In genomic region chr19:7699003-7699402, GRCh38 we compare ENCODE assay signal across 21 cellular contexts. TPM values are rescaled to one million over a fixed set of nuclear protein-coding genes. Genes with fewer than 3 reads are reported as not detected.
A peak's percentile ranks its signal among the peaks of the same experiment; 100 is the strongest.
DNase-seq lines count a peak whose midpoint lies in the region; ATAC-seq and TF ChIP-seq lines count a peak whose summit lies in the region.
"Had no signal": no experiment of that assay in that cellular context is flagged by ENCODE, and none has a peak within 500 bp of the region (broad histone marks: within the 10 kb centered on the region; RNA-seq: fewer than 3 reads in every experiment).

No MANE protein-coding gene starts in this region.

- no peak for TF ChIP-seq CTCF in OCI-LY7 (conservative IDR thresholded peaks at IDR 0.05; ENCODE audit: low read length)

- H3K36me3 ChIP-seq in OCI-LY7 (ENCODE audit: insufficient read depth, low read length): no peaks in the 10 kb centered on the region
- no peaks in the 10 kb centered on the region for H3K36me3 ChIP-seq in neuronal stem cell (replicated peaks in 1 of 2; ENCODE audit: control insufficient read depth in 2 of 2, insufficient read depth in 2 of 2, low read length in 2 of 2)
- H3K36me3 ChIP-seq in MG63: no peaks in the 10 kb centered on the region
- H3K36me3 ChIP-seq: heart right ventricle, uterus had no signal

- H3K27me3 ChIP-seq in neuronal stem cell (ENCODE audit: control insufficient read depth in 3 of 3, insufficient read depth in 3 of 3, low read depth in 1 of 3, low read length in 3 of 3): peaks cover 0 to 20% (median 0%) of the 10 kb centered on the region in 3 experiments
- H3K27me3 ChIP-seq in MG63: peaks cover 81% of the 10 kb centered on the region
- H3K27me3 ChIP-seq: uterus had no signal

- H3K27ac Mint-ChIP-seq in activated CD4-positive, alpha-beta memory T cell treated with anti-CD3 and anti-CD28 coated beads for 36 hours: peak overlapping the region; percentile 28
- H3K27ac Mint-ChIP-seq in activated CD4-positive, alpha-beta memory T cell treated with anti-CD3 and anti-CD28 coated beads, Interleukin-2, amount 10 ng/mL, durations not matched to agents 7 days and 5 days: no peak overlapping the region
- H3K27ac Mint-ChIP-seq: CD4-positive, alpha-beta T cell; effector memory CD8-positive, alpha-beta T cell had no signal

- H3K4me1 Mint-ChIP-seq in activated CD4-positive, alpha-beta memory T cell treated with anti-CD3 and anti-CD28 coated beads for 36 hours (ENCODE audit: low read depth): peaks cover 13% of the 10 kb centered on the region
- peaks cover 9% of the 10 kb centered on the region for H3K4me1 Mint-ChIP-seq in activated CD4-positive, alpha-beta memory T cell treated with anti-CD3 and anti-CD28 coated beads, Interleukin-2, amount 10 ng/mL, durations not matched to agents 7 days and 5 days
- H3K4me1 Mint-ChIP-seq: neural crest cell had no signal

- no peak overlapping the region for H4K91ac ChIP-seq in neuronal stem cell (ENCODE audit: low read depth, low read length, poor library complexity)

- ATAC-seq in HG03039 (IDR thresholded peaks at IDR 0.05; ENCODE audit: unreplicated experiment): no peak
- ATAC-seq: effector memory CD8-positive, alpha-beta T cell; heart right ventricle had no signal

- no TSS peak for BruUV-seq in OCI-LY7 (replicated peaks; lab: Mats Ljungman, UMichigan)

- H4K20me1 ChIP-seq in OCI-LY7 (ENCODE audit: insufficient read depth, low read length): no peaks in the 10 kb centered on the region

- CTCF ChIA-PET in activated CD4-positive, alpha-beta memory T cell treated with anti-CD3 and anti-CD28 coated beads for 36 hours (lab: Charles Lee): interaction anchor here (1.2 to 4.1 kb wide), 3 partner anchors 18 to 130 kb away, joined by 4 to 26 read pairs (median 5); partner anchors contain the start of gene TRAPPC5
- CTCF ChIA-PET in activated CD4-positive, alpha-beta memory T cell treated with anti-CD3 and anti-CD28 coated beads, Interleukin-2, amount 10 ng/mL, durations not matched to agents 7 days and 5 days (lab: Charles Lee): interaction anchor here (0.7 to 1.6 kb wide), 4 partner anchors 9 to 131 kb away, joined by 3 to 4 read pairs (median 3); partner anchors contain the start of gene TRAPPC5
- CTCF ChIA-PET in OCI-LY7 (lab: Charles Lee; ENCODE audit: unreplicated experiment): interaction anchor here (1.4 kb wide), 1 partner anchor 18 kb away, joined by 4 read pairs; the partner anchor contains the start of gene TRAPPC5

- H3K9me3 Mint-ChIP-seq in activated CD4-positive, alpha-beta memory T cell treated with anti-CD3 and anti-CD28 coated beads for 36 hours: no peaks in the 10 kb centered on the region
- no peaks in the 10 kb centered on the region for H3K9me3 Mint-ChIP-seq in activated CD4-positive, alpha-beta memory T cell treated with anti-CD3 and anti-CD28 coated beads, Interleukin-2, amount 10 ng/mL, durations not matched to agents 7 days and 5 days
- H3K9me3 Mint-ChIP-seq: CD4-positive, alpha-beta T cell; effector memory CD8-positive, alpha-beta T cell; neural crest cell had no signal

- no peaks in the 10 kb centered on the region for H3K9me2 ChIP-seq in OCI-LY7 (ENCODE audit: insufficient read depth, low read length)

- no peaks in the 10 kb centered on the region for H3K9me3 ChIP-seq in OCI-LY7 (ENCODE audit: low read length)
- no peaks in the 10 kb centered on the region for H3K9me3 ChIP-seq in neuronal stem cell (replicated peaks in 1 of 2; ENCODE audit: control insufficient read depth in 2 of 2, insufficient read depth in 1 of 2, low read depth in 1 of 2, low read length in 2 of 2)
- no peaks in the 10 kb centered on the region for H3K9me3 ChIP-seq in MG63
- H3K9me3 ChIP-seq: heart right ventricle, uterus had no signal

- POLR2A ChIA-PET in activated CD4-positive, alpha-beta memory T cell treated with anti-CD3 and anti-CD28 coated beads for 36 hours (lab: Charles Lee): no interaction called here
- POLR2A ChIA-PET in activated CD4-positive, alpha-beta memory T cell treated with anti-CD3 and anti-CD28 coated beads, Interleukin-2, amount 10 ng/mL, durations not matched to agents 7 days and 5 days (lab: Charles Lee): interaction anchor here (0.9 to 1.0 kb wide), 3 partner anchors 13 to 1871 kb away, joined by 3 read pairs; partner anchors contain the start of gene TRAPPC5
- POLR2A ChIA-PET in OCI-LY7 (lab: Charles Lee): interaction anchor here (0.7 to 1.1 kb wide), 3 partner anchors 8 to 26 kb away, joined by 3 to 4 read pairs (median 3); partner anchors contain the start of gene TRAPPC5

- no peak overlapping the region for H3K4ac ChIP-seq in neuronal stem cell (ENCODE audit: low read length)

- H4K8ac ChIP-seq in neuronal stem cell (ENCODE audit: low read depth, low read length): no peak overlapping the region

- no CpG with 5 or more reads among the region's 2 CpGs for WGBS in neuronal stem cell (ENCODE audit: extremely low coverage in 2 of 2, insufficient read length in 2 of 2, insufficient replicate concordance in 1 of 2), 2 donors

- H3K4me1 ChIP-seq in OCI-LY7 (ENCODE audit: insufficient read depth, low read length, poor library complexity, severe bottlenecking) (peaks cover 58% of the 10 kb centered on the region), neuronal stem cell (ENCODE audit: control insufficient read depth in 2 of 2, insufficient read depth in 1 of 2, low read depth in 1 of 2, low read length in 2 of 2) (no peaks in the 10 kb centered on the region)
- H3K4me1 ChIP-seq: uterus had no signal

- peak overlapping the region; percentile 6 for H3K4me3 Mint-ChIP-seq in activated CD4-positive, alpha-beta memory T cell treated with anti-CD3 and anti-CD28 coated beads for 36 hours
- no peak overlapping the region for H3K4me3 Mint-ChIP-seq in activated CD4-positive, alpha-beta memory T cell treated with anti-CD3 and anti-CD28 coated beads, Interleukin-2, amount 10 ng/mL, durations not matched to agents 7 days and 5 days
- H3K4me3 Mint-ChIP-seq: CD4-positive, alpha-beta T cell; effector memory CD8-positive, alpha-beta T cell; neural crest cell had no signal

- 0 out of 2 replicates have a peak overlapping the region, but pooled peaks have one; percentile 22 for H3K4me2 ChIP-seq in OCI-LY7 (ENCODE audit: low read length)
- no peak overlapping the region for H3K4me2 ChIP-seq in neuronal stem cell (ENCODE audit: insufficient read depth, low read length, poor library complexity, severe bottlenecking)
- H3K4me2 ChIP-seq: KMS-11 had no signal

- H3K23ac ChIP-seq in neuronal stem cell (ENCODE audit: low read depth, low read length, poor library complexity): no peak overlapping the region

- H3K36me3 Mint-ChIP-seq in activated CD4-positive, alpha-beta memory T cell treated with anti-CD3 and anti-CD28 coated beads for 36 hours: no peaks in the 10 kb centered on the region
- H3K36me3 Mint-ChIP-seq in activated CD4-positive, alpha-beta memory T cell treated with anti-CD3 and anti-CD28 coated beads, Interleukin-2, amount 10 ng/mL, durations not matched to agents 7 days and 5 days (ENCODE audit: low read depth): no peaks in the 10 kb centered on the region

- H2BK12ac ChIP-seq in neuronal stem cell (ENCODE audit: low read length): no peak overlapping the region

- H3K27me3 Mint-ChIP-seq in activated CD4-positive, alpha-beta memory T cell treated with anti-CD3 and anti-CD28 coated beads for 36 hours: peaks cover 21% of the 10 kb centered on the region
- H3K27me3 Mint-ChIP-seq in activated CD4-positive, alpha-beta memory T cell treated with anti-CD3 and anti-CD28 coated beads, Interleukin-2, amount 10 ng/mL, durations not matched to agents 7 days and 5 days: peaks cover 25% of the 10 kb centered on the region

- H2AFZ ChIP-seq in OCI-LY7 (ENCODE audit: low read length) (no peak overlapping the region), neuronal stem cell (ENCODE audit: low read length) (peak overlapping the region; percentile 35)

- H3K4me3 ChIP-seq in OCI-LY7 (ENCODE audit: low read depth, low read length, poor library complexity, severe bottlenecking) (no peak overlapping the region), neuronal stem cell (ENCODE audit: low read length in 2 of 2) (no peak overlapping the region), MG63 (no peak overlapping the region)
- H3K4me3 ChIP-seq: heart right ventricle, uterus had no signal

- no peak overlapping the region for H2AK5ac ChIP-seq in neuronal stem cell (ENCODE audit: low read depth, low read length)

- intact Hi-C loops in activated CD4-positive, alpha-beta memory T cell treated with anti-CD3 and anti-CD28 coated beads for 36 hours (cut with micrococcal nuclease): loop anchor here (1.0 to 2.0 kb wide), 2 partner anchors 39 to 74 kb away; no protein-coding TSS in a partner anchor
- intact Hi-C loops in OCI-LY7 (cut with micrococcal nuclease; ENCODE audit: unreplicated experiment): no loop called here

- H3K79me1 ChIP-seq in neuronal stem cell (ENCODE audit: low read depth, low read length): no peaks in the 10 kb centered on the region

- no peak overlapping the region for H2BK5ac ChIP-seq in neuronal stem cell (ENCODE audit: low read length)

- no peak for DNase-seq in activated CD4-positive, alpha-beta memory T cell treated with anti-CD3 and anti-CD28 coated beads for 36 hours
- no peak for DNase-seq in activated CD4-positive, alpha-beta memory T cell treated with anti-CD3 and anti-CD28 coated beads, Interleukin-2, amount 10 ng/mL, durations not matched to agents 7 days and 5 days
- DNase-seq in OCI-LY7 (ENCODE audit: low spot score) (no peak), neuronal stem cell (ENCODE audit: low spot score) (no peak), MG63 (no peak)
- DNase-seq: CD4-positive, alpha-beta T cell; cerebellar nuclear complex; DND-41; effector memory CD8-positive, alpha-beta T cell; heart right ventricle; islet precursor cell; mesenchymal stem cell; NCI-H1092 treated with DMSO at 0.1 percent for 48 hours; NCI-H2107; NCI-H526; uterus had no signal

- no peak overlapping the region for H3K27ac ChIP-seq in OCI-LY7 (ENCODE audit: low read depth, low read length, poor library complexity, severe bottlenecking)
- H3K27ac ChIP-seq in neuronal stem cell (replicated peaks; ENCODE audit: low read length): no peak overlapping the region
- H3K27ac ChIP-seq: heart right ventricle, KMS-11, uterus had no signal

- H2BK15ac ChIP-seq in neuronal stem cell (ENCODE audit: low read length): no peak overlapping the region

- no peak overlapping the region for H3K18ac ChIP-seq in neuronal stem cell (ENCODE audit: low read length)

- no peaks in the 10 kb centered on the region for H3K79me2 ChIP-seq in OCI-LY7 (ENCODE audit: insufficient read depth, low read depth, low read length)

- no peak overlapping the region for H3K14ac ChIP-seq in neuronal stem cell (ENCODE audit: low read length)

- no peak overlapping the region for H3K9ac ChIP-seq in neuronal stem cell (ENCODE audit: low read depth, low read length, poor library complexity)
- H3K9ac ChIP-seq: KMS-11 had no signal

- no peak overlapping the region for H2BK120ac ChIP-seq in neuronal stem cell (ENCODE audit: low read depth, low read length)

RNA-seq across cellular contexts. Expression of gene FCER2, which starts 2.9 kb away (rescaled TPM):
- total RNA-seq in activated CD4-positive, alpha-beta memory T cell treated with anti-CD3 and anti-CD28 coated beads for 36 hours: 1 to 10 TPM; 3.5 to 4.1 TPM
- total RNA-seq in activated CD4-positive, alpha-beta memory T cell treated with anti-CD3 and anti-CD28 coated beads, Interleukin-2, amount 10 ng/mL, durations not matched to agents 7 days and 5 days: under 1 TPM; 0.60 to 0.95 TPM
- 3.3 and 3.7 TPM in 2 replicates for total RNA-seq in OCI-LY7 (2014; rRNA removed; shearing (Covaris generic))
- total RNA-seq in OCI-LY7 (2022): 3.9 and 4.6 TPM in 2 replicates
- polyA plus RNA-seq in neuronal stem cell (2013, experiment 1 of 2): 0.03 TPM
- not detected for polyA plus RNA-seq in neuronal stem cell (2013, experiment 2 of 2)
- total RNA-seq in MG63 (2014; rRNA removed; shearing (Covaris generic); ENCODE audit: low replicate concordance): not detected in 2 replicates
- total RNA-seq: A172; CD4-positive, alpha-beta T cell; neural crest cell; renal cortical epithelial cell had no signal

RNA-seq across cellular contexts. Expression of gene TRAPPC5, which starts 18.4 kb away (rescaled TPM):
- total RNA-seq in activated CD4-positive, alpha-beta memory T cell treated with anti-CD3 and anti-CD28 coated beads for 36 hours: 10 to 100 TPM; 77.5 to 88.2 TPM
- total RNA-seq in activated CD4-positive, alpha-beta memory T cell treated with anti-CD3 and anti-CD28 coated beads, Interleukin-2, amount 10 ng/mL, durations not matched to agents 7 days and 5 days: 10 to 100 TPM; 92.5 to 94.7 TPM
- 78.4 and 91.5 TPM in 2 replicates for total RNA-seq in OCI-LY7 (2014; rRNA removed; shearing (Covaris generic))
- 115 and 150 TPM in 2 replicates for total RNA-seq in OCI-LY7 (2022)
- 57.8 TPM for polyA plus RNA-seq in neuronal stem cell (2013, experiment 1 of 2)
- polyA plus RNA-seq in neuronal stem cell (2013, experiment 2 of 2): 52.6 TPM
- 159 and 202 TPM in 2 replicates for total RNA-seq in MG63 (2014; rRNA removed; shearing (Covaris generic); ENCODE audit: low replicate concordance)

RNA-seq across cellular contexts. Expression of gene MCEMP1, which starts 22.1 kb away (rescaled TPM):
- not detected for total RNA-seq in activated CD4-positive, alpha-beta memory T cell treated with anti-CD3 and anti-CD28 coated beads for 36 hours
- total RNA-seq in activated CD4-positive, alpha-beta memory T cell treated with anti-CD3 and anti-CD28 coated beads, Interleukin-2, amount 10 ng/mL, durations not matched to agents 7 days and 5 days: not detected
- total RNA-seq in OCI-LY7 (2014; rRNA removed; shearing (Covaris generic)): 0.22 and 0.28 TPM in 2 replicates
- not detected in 2 replicates for total RNA-seq in OCI-LY7 (2022)
- not detected for polyA plus RNA-seq in neuronal stem cell (2013, experiment 1 of 2)
- polyA plus RNA-seq in neuronal stem cell (2013, experiment 2 of 2): not detected
- total RNA-seq in MG63 (2014; rRNA removed; shearing (Covaris generic); ENCODE audit: low replicate concordance): not detected in 2 replicates
- total RNA-seq: A172, neural crest cell, renal cortical epithelial cell had no signal

RNA-seq across cellular contexts. Expression of gene RETN, which starts 30.2 kb away (rescaled TPM):
- not detected for total RNA-seq in activated CD4-positive, alpha-beta memory T cell treated with anti-CD3 and anti-CD28 coated beads for 36 hours
- not detected for total RNA-seq in activated CD4-positive, alpha-beta memory T cell treated with anti-CD3 and anti-CD28 coated beads, Interleukin-2, amount 10 ng/mL, durations not matched to agents 7 days and 5 days
- total RNA-seq in OCI-LY7 (2014; rRNA removed; shearing (Covaris generic)): not detected in 2 replicates
- total RNA-seq in OCI-LY7 (2022): not detected in 2 replicates
- polyA plus RNA-seq in neuronal stem cell (2013, experiment 1 of 2): not detected
- polyA plus RNA-seq in neuronal stem cell (2013, experiment 2 of 2): not detected
- not detected in 2 replicates for total RNA-seq in MG63 (2014; rRNA removed; shearing (Covaris generic); ENCODE audit: low replicate concordance)
- total RNA-seq: A172; CD4-positive, alpha-beta T cell; neural crest cell; renal cortical epithelial cell; uterus had no signal

RNA-seq across cellular contexts. Expression of gene CLEC4G, which starts 32.9 kb away (rescaled TPM):
- not detected for total RNA-seq in activated CD4-positive, alpha-beta memory T cell treated with anti-CD3 and anti-CD28 coated beads for 36 hours
- total RNA-seq in activated CD4-positive, alpha-beta memory T cell treated with anti-CD3 and anti-CD28 coated beads, Interleukin-2, amount 10 ng/mL, durations not matched to agents 7 days and 5 days: not detected
- not detected in 2 replicates for total RNA-seq in OCI-LY7 (2014; rRNA removed; shearing (Covaris generic))
- total RNA-seq in OCI-LY7 (2022): not detected in 2 replicates
- polyA plus RNA-seq in neuronal stem cell (2013, experiment 1 of 2): not detected
- not detected for polyA plus RNA-seq in neuronal stem cell (2013, experiment 2 of 2)
- total RNA-seq in MG63 (2014; rRNA removed; shearing (Covaris generic); ENCODE audit: low replicate concordance): not detected in 2 replicates
- total RNA-seq: A172; CD4-positive, alpha-beta T cell; neural crest cell; renal cortical epithelial cell; uterus had no signal
